ENCODE assay signal across 27 cellular contexts in the genomic region with DNA sequence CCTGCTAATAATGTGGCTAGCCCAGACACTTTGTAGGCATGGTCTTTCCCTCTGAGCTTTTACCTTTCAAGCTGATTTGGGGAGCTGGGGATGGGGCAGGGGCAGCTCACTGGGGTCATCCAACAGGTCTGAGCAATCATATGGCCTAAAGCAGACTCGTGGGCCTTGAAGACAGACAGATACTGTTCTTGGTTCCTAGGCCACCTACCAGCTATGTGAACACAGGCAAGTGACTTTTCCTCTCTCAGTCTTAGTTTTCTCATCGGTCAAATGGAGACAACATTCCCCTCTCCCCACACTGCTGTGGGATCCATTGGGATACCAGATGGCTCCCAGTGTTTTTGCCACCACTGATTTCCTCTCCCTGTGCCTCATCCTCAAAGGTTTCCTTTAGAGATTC.
DNase-seq lines count a peak whose midpoint lies in the region; ATAC-seq, FAIRE-seq and TF ChIP-seq lines count a peak whose summit lies in the region.
"Had no signal": no experiment of that assay in that cellular context is flagged by ENCODE, and none has a peak within 500 bp of the region (broad histone marks: within the 10 kb centered on the region; RNA-seq: fewer than 3 reads in every experiment).

No MANE protein-coding gene starts in this region.

- TF ChIP-seq CTCF in osteocyte (IDR thresholded peaks at IDR 0.05) (no peak), vagina (IDR thresholded peaks at IDR 0.05) (no peak)

- WGBS in right cardiac atrium: 70% methylated on average over 2 of the region's 2 CpGs

- no peak overlapping the region for H3K27ac Mint-ChIP-seq in osteocyte (ENCODE audit: unreplicated experiment)
- H3K27ac Mint-ChIP-seq: B cell; CD14-positive monocyte; CD4-positive, alpha-beta memory T cell; CD4-positive, CD25-positive, alpha-beta regulatory T cell; CD8-positive, alpha-beta memory T cell had no signal

- H3K36me3 Mint-ChIP-seq in osteocyte (ENCODE audit: unreplicated experiment): no peaks in the 10 kb centered on the region
- H3K36me3 Mint-ChIP-seq: CD14-positive monocyte; CD4-positive, alpha-beta memory T cell; CD4-positive, CD25-positive, alpha-beta regulatory T cell; CD8-positive, alpha-beta memory T cell had no signal

- TF ChIP-seq POLR2A in vagina (IDR thresholded peaks at IDR 0.05): no peak

- ATAC-seq in right cardiac atrium: no peak
- ATAC-seq: GM12878 had no signal

- H3K4me1 ChIP-seq in right cardiac atrium (ENCODE audit: control insufficient read depth, insufficient read depth, low read length) (no peaks in the 10 kb centered on the region), vagina (no peaks in the 10 kb centered on the region)
- H3K4me1 ChIP-seq: BLaER1 had no signal

- no peak overlapping the region for H3K4me3 Mint-ChIP-seq in osteocyte (ENCODE audit: unreplicated experiment)
- H3K4me3 Mint-ChIP-seq: B cell; CD14-positive monocyte; CD4-positive, alpha-beta memory T cell; CD4-positive, CD25-positive, alpha-beta regulatory T cell; CD8-positive, alpha-beta memory T cell had no signal

- intact Hi-C loops in cardiac septum (cut with DNase I): no loop called here
- intact Hi-C loops in right cardiac atrium (cut with DNase I): no loop called here
- intact Hi-C loops in vagina (cut with DNase I): no loop called here

- no peaks in the 10 kb centered on the region for H3K9me3 Mint-ChIP-seq in osteocyte (ENCODE audit: unreplicated experiment)
- H3K9me3 Mint-ChIP-seq: CD4-positive, alpha-beta memory T cell; CD8-positive, alpha-beta memory T cell had no signal

- H3K27me3 ChIP-seq in right cardiac atrium (ENCODE audit: control insufficient read depth, insufficient read depth): no peaks in the 10 kb centered on the region
- H3K27me3 ChIP-seq in vagina: no peaks in the 10 kb centered on the region
- H3K27me3 ChIP-seq: BLaER1 had no signal

- FAIRE-seq in HTR-8/SVneo (lab: Jason Lieb, UNC): no peak
- FAIRE-seq: A204.1, GM12878, GM12892, GM18507 had no signal

- no peak overlapping the region for H3K27ac ChIP-seq in right cardiac atrium (ENCODE audit: low read length)
- H3K27ac ChIP-seq in vagina: no peak overlapping the region
- H3K27ac ChIP-seq: 22Rv1, BLaER1 had no signal

- no peaks in the 10 kb centered on the region for H3K36me3 ChIP-seq in vagina
- H3K36me3 ChIP-seq: BLaER1 had no signal

- DNase-seq in cardiac septum (ENCODE audit: low spot score) (peak; percentile 50), right cardiac atrium (no peak), osteocyte (ENCODE audit: extremely low spot score, unreplicated experiment) (peak; percentile 53), vagina (ENCODE audit: extremely low spot score in 2 of 2) (peak; percentile 37 to 42), HTR-8/SVneo (ENCODE audit: insufficient read length, low spot score) (no peak), AML-193 (lab: John Stamatoyannopoulos, UW) (no peak)
- DNase-seq: ACHN; C1 segment of cervical spinal cord; CD4-positive, alpha-beta memory T cell; CD4-positive, CD25-positive, alpha-beta regulatory T cell; CD8-positive, alpha-beta memory T cell; COR-L47; DMS 273 treated with DMSO at 0.1 percent for 48 hours; DMS153; DMS53; DMS79; DND-41; EL; GDM1 had no signal

- no peaks in the 10 kb centered on the region for H3K27me3 Mint-ChIP-seq in osteocyte (ENCODE audit: unreplicated experiment)
- H3K27me3 Mint-ChIP-seq: CD4-positive, CD25-positive, alpha-beta regulatory T cell had no signal

- H3K9me3 ChIP-seq in right cardiac atrium (ENCODE audit: control insufficient read depth, low read length) (no peaks in the 10 kb centered on the region), vagina (no peaks in the 10 kb centered on the region)
- H3K9me3 ChIP-seq: BLaER1 had no signal

- H3K4me1 Mint-ChIP-seq in osteocyte (ENCODE audit: unreplicated experiment): peaks cover 2% of the 10 kb centered on the region
- H3K4me1 Mint-ChIP-seq: B cell; CD14-positive monocyte; CD4-positive, alpha-beta memory T cell; CD4-positive, CD25-positive, alpha-beta regulatory T cell; CD8-positive, alpha-beta memory T cell had no signal

- H3K4me3 ChIP-seq in right cardiac atrium (ENCODE audit: low read length): no peak overlapping the region
- no peak overlapping the region for H3K4me3 ChIP-seq in vagina
- H3K4me3 ChIP-seq: BLaER1, GM12878 had no signal

Comparison
In these comparisons a context has a peak if more than half of its experiments do, and no peak if none do; other contexts are left out.
1. DNase-seq: peak in cardiac septum (single experiment), osteocyte (single experiment) and vagina (2 of 2); none in right cardiac atrium (0 of 3), HTR-8/SVneo (single experiment) and AML-193 (0 of 2).